8 cellular contexts compared by ENCODE assay signal in the genomic region with DNA sequence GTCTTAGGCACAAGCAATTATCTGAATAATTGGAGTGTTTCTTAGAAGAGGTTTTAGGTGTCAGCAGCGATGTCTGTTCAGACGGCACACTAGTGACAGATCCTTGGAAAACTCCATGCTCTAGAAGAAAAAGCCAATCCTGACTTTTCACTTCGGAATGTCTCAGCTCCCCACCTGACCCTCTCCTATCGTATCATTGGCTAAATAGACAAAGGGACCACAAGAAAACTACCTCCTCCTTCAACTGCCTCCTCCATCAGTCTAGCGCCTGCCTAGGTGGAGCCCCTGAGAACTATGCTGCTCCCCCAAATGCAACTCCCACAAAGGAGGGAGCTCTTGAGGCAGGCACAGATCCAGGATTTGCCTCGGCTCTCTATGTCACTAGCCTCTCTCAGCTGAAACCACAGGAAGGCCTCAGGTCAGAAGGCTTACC.
A peak's percentile ranks its signal among the peaks of the same experiment; 100 is the strongest.
DNase-seq lines count a peak whose midpoint lies in the region; ATAC-seq and TF ChIP-seq lines count a peak whose summit lies in the region.

No MANE protein-coding gene starts in this region.

- ATAC-seq in DND-41 (ENCODE audit: insufficient read depth, low read depth), result peak; percentile 14

- H3K27ac Mint-ChIP-seq in IgD-negative memory B cell, result peak overlapping the region; percentile 89 to 93 (median 90)

- DNase-seq in DND-41, result no peak
- DNase-seq in dermis blood vessel endothelial cell, result peak; percentile 70
- DNase-seq in GM13977 (ENCODE audit: low spot score), result no peak
- DNase-seq in KG1 (lab: John Stamatoyannopoulos, UW), result no peak
- DNase-seq in AG08395 (ENCODE audit: low spot score), result no peak
- DNase-seq in activated CD4-positive, alpha-beta T cell treated with anti-CD3 and anti-CD28 coated beads, Interleukin-2, amount 50 U/mL, for 4 hours, result no peak

- H3K4me1 Mint-ChIP-seq in IgD-negative memory B cell, result peaks cover 42 to 57% (median 53%) of the 10 kb centered on the region in 3 donors

- H3K79me2 ChIP-seq in DND-41 (ENCODE audit: insufficient read depth, low read length) (no peaks in the 10 kb centered on the region), parathyroid adenoma (no peaks in the 10 kb centered on the region)

- H3K27ac ChIP-seq in DND-41 (ENCODE audit: low read length) (peak overlapping the region; percentile 91), parathyroid adenoma (peak overlapping the region; percentile 80)

- in situ Hi-C loops in GM13977 (cut with MboI; ENCODE audit: low pct_unique_long_range_greater_than_20kb, low sequenced_read_pairs, unreplicated experiment), result no loop called here

- peaks cover 2% of the 10 kb centered on the region for H3K36me3 Mint-ChIP-seq in IgD-negative memory B cell

- H3K36me3 ChIP-seq in DND-41 (ENCODE audit: insufficient read depth, low read length) (no peaks in the 10 kb centered on the region), parathyroid adenoma (ENCODE audit: control insufficient read depth, insufficient read depth, low read length) (no peaks in the 10 kb centered on the region)

- H3K4me1 ChIP-seq in DND-41 (ENCODE audit: insufficient read depth, low read length) (peaks cover 56% of the 10 kb centered on the region), parathyroid adenoma (peaks cover 3% of the 10 kb centered on the region)

- peak overlapping the region; percentile 42 to 86 (median 67) for H3K4me3 Mint-ChIP-seq in IgD-negative memory B cell

- no peak overlapping the region for H2AFZ ChIP-seq in DND-41 (ENCODE audit: low read depth, low read length)
- H2AFZ ChIP-seq in parathyroid adenoma, result no peak overlapping the region

- H3K9me3 ChIP-seq in DND-41 (ENCODE audit: insufficient read depth, low read length, severe bottlenecking) (no peaks in the 10 kb centered on the region), parathyroid adenoma (ENCODE audit: control insufficient read depth, low read length) (no peaks in the 10 kb centered on the region)

- H3K9ac ChIP-seq in DND-41 (ENCODE audit: low read depth, low read length) (peak overlapping the region; percentile 42; the same call in 1 of the 2 replicates), parathyroid adenoma (no peak overlapping the region)

- no peaks in the 10 kb centered on the region for H4K20me1 ChIP-seq in DND-41 (ENCODE audit: insufficient read depth, low read length)

- H3K4me2 ChIP-seq in DND-41 (ENCODE audit: insufficient read depth, low read length) (no peak overlapping the region), parathyroid adenoma (ENCODE audit: low read length) (no peak overlapping the region)

- no peak overlapping the region for H3K4me3 ChIP-seq in DND-41 (ENCODE audit: low read depth in 1 of 2, low read length in 2 of 2)
- no peak overlapping the region for H3K4me3 ChIP-seq in parathyroid adenoma (ENCODE audit: low read depth, low read length)

- TF ChIP-seq CTCF in DND-41 (IDR thresholded peaks at IDR 0.05; ENCODE audit: borderline replicate concordance, extremely low read depth, low read length, poor library complexity, severe bottlenecking) (no peak), parathyroid adenoma (IDR thresholded peaks at IDR 0.05) (no peak), GM13977 (IDR thresholded peaks at IDR 0.05; ENCODE audit: extremely low read depth, insufficient read depth, missing control alignments) (no peak)

- no peaks in the 10 kb centered on the region for H3K27me3 Mint-ChIP-seq in IgD-negative memory B cell

- H3K27me3 ChIP-seq in DND-41 (ENCODE audit: insufficient read depth, low read length, poor library complexity), result no peaks in the 10 kb centered on the region
- no peaks in the 10 kb centered on the region for H3K27me3 ChIP-seq in parathyroid adenoma (ENCODE audit: control insufficient read depth, insufficient read depth, low read length)

- H3K9me3 Mint-ChIP-seq in IgD-negative memory B cell, result no peaks in the 10 kb centered on the region
